ENCODE assay signal across 9 cellular contexts in genomic region chr11:43947003-43947500, GRCh38. TPM values are rescaled to one million over a fixed set of nuclear protein-coding genes. Genes with fewer than 3 reads are reported as not detected.
DNase-seq lines count a peak whose midpoint lies in the region; ATAC-seq and TF ChIP-seq lines count a peak whose summit lies in the region.
"Had no signal": no experiment of that assay in that cellular context is flagged by ENCODE, and none has a peak within 500 bp of the region (broad histone marks: within the 10 kb centered on the region; RNA-seq: fewer than 3 reads in every experiment).

No MANE protein-coding gene starts in this region.

- H3K36me3 Mint-ChIP-seq in nephron progenitor cell (ENCODE audit: low read depth), result no peaks in the 10 kb centered on the region

- H3K4me3 ChIP-seq in NB4 (ENCODE audit: low read depth, low read length) (no peak overlapping the region), choroid plexus epithelial cell (ENCODE audit: low read depth, low read length) (no peak overlapping the region), MG63 (no peak overlapping the region)

- no peaks in the 10 kb centered on the region for H3K36me3 ChIP-seq in MG63

- H3K27me3 Mint-ChIP-seq in nephron progenitor cell (ENCODE audit: low read depth, poor library complexity), result peaks cover 71% of the 10 kb centered on the region

- TF ChIP-seq CTCF in NB4 (IDR thresholded peaks at IDR 0.05; ENCODE audit: low read depth, low read length) (peak; percentile 21), choroid plexus epithelial cell (conservative IDR thresholded peaks at IDR 0.05; ENCODE audit: low read depth, low read length) (peak; percentile 68), nephron progenitor cell (IDR thresholded peaks at IDR 0.05) (peak; percentile 9)

- no peaks in the 10 kb centered on the region for H3K9me3 Mint-ChIP-seq in nephron progenitor cell

- no peak overlapping the region for H3K27ac Mint-ChIP-seq in nephron progenitor cell

- ATAC-seq in GM21576 (IDR thresholded peaks at IDR 0.05; ENCODE audit: unreplicated experiment), result no peak

- no peak overlapping the region for H3K4me3 Mint-ChIP-seq in nephron progenitor cell

- H3K4me1 Mint-ChIP-seq in nephron progenitor cell, result peaks cover 45% of the 10 kb centered on the region

- TF ChIP-seq POLR2A in NB4 (IDR thresholded peaks at IDR 0.05; ENCODE audit: extremely low read depth, insufficient read length), result no peak

- H3K27me3 ChIP-seq in MG63, result peaks cover 39% of the 10 kb centered on the region

- DNase-seq in ELF-1 (ENCODE audit: low read depth, low spot score) (peak; percentile 71), NB4 (ENCODE audit: low read depth) (peak; percentile 28), choroid plexus epithelial cell (ENCODE audit: low read depth) (peak; percentile 69), nephron progenitor cell (peak; percentile 22), OCI-M2 (lab: John Stamatoyannopoulos, UW; ENCODE audit: unreplicated experiment) (no peak), NCI-H187 treated with DMSO at 0.1 percent for 48 hours (lab: John Stamatoyannopoulos, UW) (no peak), MG63 (no peak)
- DNase-seq: activated T-cell treated with anti-CD3 and anti-CD28 coated beads, Interleukin-2, amount 50 U/mL, for 48 hours had no signal

- H3K9me3 ChIP-seq in MG63, result no peaks in the 10 kb centered on the region

RNA-seq across cellular contexts. Expression of gene C11orf96, which starts 4.6 kb away (rescaled TPM):
- total RNA-seq in MG63 (2014; rRNA removed; shearing (Covaris generic); ENCODE audit: low replicate concordance), result 0.54 and 0.86 TPM in 2 replicates

Comparison
In these comparisons a context has a peak if more than half of its experiments do, and no peak if none do; other contexts are left out.
1. DNase-seq: peak in ELF-1 (single experiment), NB4 (single experiment), choroid plexus epithelial cell (single experiment) and nephron progenitor cell (single experiment); none in OCI-M2 (single experiment), NCI-H187 treated with DMSO at 0.1 percent for 48 hours (single experiment) and MG63 (single experiment).
2. CTCF ChIP-seq: peak in every context shown above with its lines; median percentile 68 in choroid plexus epithelial cell; 21 in NB4; 9 in nephron progenitor cell.